Comparison of ENCODE assay signal across 10 cellular contexts in the genomic region with DNA sequence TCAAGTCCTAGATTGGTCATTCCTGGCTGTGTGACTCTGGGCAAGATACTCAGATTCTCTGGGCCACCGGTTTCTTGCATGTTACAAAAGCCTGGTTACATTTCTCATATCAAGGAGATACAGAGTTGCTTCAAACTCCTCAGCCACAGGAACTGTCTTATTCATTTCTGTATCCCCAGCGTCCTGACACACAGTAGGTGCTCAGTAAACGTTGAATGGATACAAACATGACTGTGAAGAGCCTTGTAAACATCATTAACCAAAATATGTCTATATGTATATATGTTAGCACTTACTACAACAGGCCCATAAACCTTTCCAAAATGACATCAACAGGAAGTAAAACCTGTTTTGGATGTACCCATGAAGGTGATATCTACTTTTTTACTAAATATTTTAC. TPM values are rescaled to one million over a fixed set of nuclear protein-coding genes. Genes with fewer than 3 reads are reported as not detected.
DNase-seq lines count a peak whose midpoint lies in the region; ATAC-seq, FAIRE-seq and TF ChIP-seq lines count a peak whose summit lies in the region.
"Had no signal": no experiment of that assay in that cellular context is flagged by ENCODE, and none has a peak within 500 bp of the region (broad histone marks: within the 10 kb centered on the region; RNA-seq: fewer than 3 reads in every experiment).

No MANE protein-coding gene starts in this region.

- H3K79me2 ChIP-seq in endothelial cell of umbilical vein (ENCODE audit: control insufficient read depth, insufficient read depth, low read length), result peaks cover 15% of the 10 kb centered on the region

- POLR2A ChIA-PET in endothelial cell of umbilical vein (lab: Charles Lee), result no interaction called here

- H3K36me3 ChIP-seq in RWPE2 (ENCODE audit: low read depth) (peaks cover 22% of the 10 kb centered on the region), endothelial cell of umbilical vein (ENCODE audit: control insufficient read depth in 2 of 2, extremely low read depth in 1 of 2, insufficient read depth in 2 of 2, low read length in 2 of 2) (peaks cover 2% of the 10 kb centered on the region in 2 experiments), psoas muscle (ENCODE audit: insufficient read depth in 1 of 2, low read depth in 1 of 2) (peaks cover 0 to 19% of the 10 kb centered on the region in 2 donors)

- no peak overlapping the region for H3K9ac ChIP-seq in endothelial cell of umbilical vein (replicated peaks; ENCODE audit: extremely low read depth, insufficient read depth, low read length)

- FAIRE-seq in endothelial cell of umbilical vein (lab: Jason Lieb, UNC), result no peak

- H3K9me3 ChIP-seq in RWPE2 (ENCODE audit: severe bottlenecking), result no peaks in the 10 kb centered on the region
- H3K9me3 ChIP-seq in endothelial cell of umbilical vein (replicated peaks; ENCODE audit: control insufficient read depth, insufficient read depth, low read length), result no peaks in the 10 kb centered on the region
- no peaks in the 10 kb centered on the region for H3K9me3 ChIP-seq in psoas muscle

- H3K27ac ChIP-seq in RWPE2 (ENCODE audit: poor library complexity, severe bottlenecking) (peak overlapping the region; percentile 94), endothelial cell of umbilical vein (ENCODE audit: insufficient read depth, low read depth, low read length) (no peak overlapping the region), psoas muscle (peak overlapping the region; percentile 100)

- H3K27me3 ChIP-seq in RWPE2 (ENCODE audit: insufficient read depth, poor library complexity, severe bottlenecking) (no peaks in the 10 kb centered on the region), endothelial cell of umbilical vein (ENCODE audit: control insufficient read depth in 2 of 2, insufficient read depth in 2 of 2, low read length in 2 of 2) (no peaks in the 10 kb centered on the region), psoas muscle (ENCODE audit: insufficient read depth in 3 of 3, low read length in 2 of 3) (no peaks in the 10 kb centered on the region)

- ATAC-seq in RWPE2 (ENCODE audit: low read depth) (no peak), psoas muscle (no peak), GM18517 (IDR thresholded peaks at IDR 0.05; ENCODE audit: unreplicated experiment) (no peak), GM21619 (IDR thresholded peaks at IDR 0.05; ENCODE audit: unreplicated experiment) (no peak)

- H2AFZ ChIP-seq in endothelial cell of umbilical vein (ENCODE audit: low read depth, low read length), result no peak overlapping the region

- TF ChIP-seq CTCF in RWPE2 (IDR thresholded peaks at IDR 0.05; ENCODE audit: poor library complexity, severe bottlenecking) (no peak), endothelial cell of umbilical vein (IDR thresholded peaks at IDR 0.05; ENCODE audit: extremely low read depth in 1 of 2, insufficient read depth in 1 of 2, low read depth in 1 of 2, low read length in 2 of 2) (no peak), psoas muscle (IDR thresholded peaks at IDR 0.05) (no peak)

- WGBS in psoas muscle, 3 donors, result 69 to 74% (median 73%) methylated on average over 3 of the region's 3 CpGs

- CTCF ChIA-PET in endothelial cell of umbilical vein (lab: Charles Lee), result interaction anchor here (1.1 to 2.5 kb wide), 2 partner anchors 26 to 155 kb away, joined by 4 to 12 read pairs; a partner anchor contains a TSS

- DNase-seq in GM03348 (ENCODE audit: low spot score) (peak; percentile 3), RWPE2 (ENCODE audit: low spot score) (no peak), endothelial cell of umbilical vein (ENCODE audit: low read depth, low spot score) (no peak), psoas muscle (no peak), islet precursor cell (no peak)
- DNase-seq in effector CD4-positive, alpha-beta T cell, result no peak
- DNase-seq: NCI-H1092 treated with DMSO at 0.1 percent for 48 hours, SIG-M5 had no signal

- peak overlapping the region; percentile 74 for H3K4me2 ChIP-seq in endothelial cell of umbilical vein (ENCODE audit: insufficient read depth, low read length)

- intact Hi-C loops in endothelial cell of umbilical vein (cut with micrococcal nuclease) (loop anchor here (5.0 kb wide), 1 partner anchor 73 kb away; no protein-coding TSS in a partner anchor), psoas muscle (cut with DNase I) (loop anchor here in 1 of 2 donors (10.0 kb wide), 1 partner anchor 130 kb away; a partner anchor contains a TSS)

- H4K20me1 ChIP-seq in endothelial cell of umbilical vein (replicated peaks; ENCODE audit: control insufficient read depth, extremely low read depth, insufficient read depth, low read length), result no peaks in the 10 kb centered on the region

- H3K4me3 ChIP-seq in RWPE2 (ENCODE audit: severe bottlenecking), result peak overlapping the region; percentile 94
- H3K4me3 ChIP-seq in endothelial cell of umbilical vein (replicated peaks in 1 of 3; ENCODE audit: insufficient read depth in 1 of 3, low read depth in 1 of 3, low read length in 3 of 3), result no peak overlapping the region
- peak overlapping the region; percentile 96 for H3K4me3 ChIP-seq in psoas muscle

- TSS peak; percentile 44 for BruUV-seq in endothelial cell of umbilical vein (replicated peaks; lab: Mats Ljungman, UMichigan)

- dilution Hi-C loops in endothelial cell of umbilical vein (cut with MboI; ENCODE audit: extremely low pct_ligation_motif_present, low sequenced_read_pairs), result no loop called here

- peaks cover 72% of the 10 kb centered on the region for H3K4me1 ChIP-seq in RWPE2 (ENCODE audit: insufficient read depth, poor library complexity, severe bottlenecking)
- H3K4me1 ChIP-seq in endothelial cell of umbilical vein (ENCODE audit: control insufficient read depth, extremely low read depth, insufficient read depth, low read length), result peaks cover 12% of the 10 kb centered on the region
- peaks cover 47% of the 10 kb centered on the region for H3K4me1 ChIP-seq in psoas muscle

- H3K9me1 ChIP-seq in endothelial cell of umbilical vein (replicated peaks; ENCODE audit: control insufficient read depth, extremely low read depth, insufficient read depth, low read length), result no peaks in the 10 kb centered on the region

- no peak for TF ChIP-seq POLR2A in endothelial cell of umbilical vein (IDR thresholded peaks at IDR 0.05; ENCODE audit: low read depth, low read length)

RNA-seq across cellular contexts. Expression of a gene that starts 1.6 kb away (rescaled TPM):
- total RNA-seq in endothelial cell of umbilical vein (73.2 and 108 TPM in 2 replicates), psoas muscle (100 to 1,000 TPM; 162 to 223 (median 217) TPM)
- polyA plus RNA-seq in endothelial cell of umbilical vein (111 and 126 TPM in 2 replicates), psoas muscle (100 to 1,000 TPM; 246 to 413 (median 340) TPM)
- polyA plus RNA-seq in endothelial cell of umbilical vein (2011; cell fraction: cytosol; rRNA removed), result 78.8 and 83.8 TPM in 2 replicates
- polyA plus RNA-seq in endothelial cell of umbilical vein (2011; cell fraction: nucleus; rRNA removed), result 54.4 and 58.7 TPM in 2 replicates
- polyA plus RNA-seq in endothelial cell of umbilical vein (2012), result 85.8 and 109 TPM in 2 replicates
- polyA minus RNA-seq in endothelial cell of umbilical vein, result 28.8 and 30.4 TPM in 2 replicates
- 58.2 TPM for polyA minus RNA-seq in endothelial cell of umbilical vein (2011; cell fraction: cytosol; rRNA and poly(A)+ RNA removed)
- polyA minus RNA-seq in endothelial cell of umbilical vein (2011; cell fraction: nucleus; rRNA and poly(A)+ RNA removed), result 11.3 and 17.1 TPM in 2 replicates

RNA-seq across cellular contexts. Expression of a gene that starts 26.2 kb away (rescaled TPM):
- total RNA-seq in endothelial cell of umbilical vein (96.2 and 103 TPM in 2 replicates), psoas muscle (100 to 1,000 TPM; 181 to 215 (median 212) TPM)
- polyA plus RNA-seq in endothelial cell of umbilical vein (210 and 294 TPM in 2 replicates), psoas muscle (100 to 1,000 TPM; 223 to 429 (median 332) TPM)
- 184 and 199 TPM in 2 replicates for polyA plus RNA-seq in endothelial cell of umbilical vein (2011; cell fraction: cytosol; rRNA removed)
- polyA plus RNA-seq in endothelial cell of umbilical vein (2011; cell fraction: nucleus; rRNA removed), result 40.5 and 55.6 TPM in 2 replicates
- polyA plus RNA-seq in endothelial cell of umbilical vein (2012), result 86.8 and 116 TPM in 2 replicates
- polyA minus RNA-seq in endothelial cell of umbilical vein, result 54.1 and 62.4 TPM in 2 replicates
- polyA minus RNA-seq in endothelial cell of umbilical vein (2011; cell fraction: cytosol; rRNA and poly(A)+ RNA removed), result 96.4 TPM
- 17.6 and 19.1 TPM in 2 replicates for polyA minus RNA-seq in endothelial cell of umbilical vein (2011; cell fraction: nucleus; rRNA and poly(A)+ RNA removed)

RNA-seq across cellular contexts. Expression of a gene that starts 26.3 kb away (rescaled TPM):
- total RNA-seq in endothelial cell of umbilical vein, result 47.4 and 51.6 TPM in 2 replicates
- polyA plus RNA-seq in endothelial cell of umbilical vein, result 31.1 and 41.1 TPM in 2 replicates
- polyA plus RNA-seq in endothelial cell of umbilical vein (2011; cell fraction: cytosol; rRNA removed), result 58.5 and 68.0 TPM in 2 replicates
- polyA plus RNA-seq in endothelial cell of umbilical vein (2011; cell fraction: nucleus; rRNA removed), result 53.7 and 60.0 TPM in 2 replicates
- 46.9 and 65.5 TPM in 2 replicates for polyA plus RNA-seq in endothelial cell of umbilical vein (2012)
- 15.0 and 20.5 TPM in 2 replicates for polyA minus RNA-seq in endothelial cell of umbilical vein
- polyA minus RNA-seq in endothelial cell of umbilical vein (2011; cell fraction: cytosol; rRNA and poly(A)+ RNA removed), result 36.2 TPM
- polyA minus RNA-seq in endothelial cell of umbilical vein (2011; cell fraction: nucleus; rRNA and poly(A)+ RNA removed), result 12.4 and 19.0 TPM in 2 replicates
- total RNA-seq in psoas muscle, result 10 to 100 TPM; 35.6 to 76.2 (median 59.9) TPM
- 100 to 1,000 TPM in 1 of 3 donors, 10 to 100 TPM in 2; 87.5 to 206 (median 90.4) TPM for polyA plus RNA-seq in psoas muscle

RNA-seq across cellular contexts. Expression of a gene that starts 33.5 kb away (rescaled TPM):
- 43.5 and 50.1 TPM in 2 replicates for total RNA-seq in endothelial cell of umbilical vein
- polyA plus RNA-seq in endothelial cell of umbilical vein, result 24.8 and 27.9 TPM in 2 replicates
- polyA plus RNA-seq in endothelial cell of umbilical vein (2011; cell fraction: cytosol; rRNA removed), result 23.5 and 26.4 TPM in 2 replicates
- 34.4 and 38.6 TPM in 2 replicates for polyA plus RNA-seq in endothelial cell of umbilical vein (2011; cell fraction: nucleus; rRNA removed)
- polyA plus RNA-seq in endothelial cell of umbilical vein (2012), result 27.5 and 33.6 TPM in 2 replicates
- polyA minus RNA-seq in endothelial cell of umbilical vein, result 64.4 and 66.3 TPM in 2 replicates
- polyA minus RNA-seq in endothelial cell of umbilical vein (2011; cell fraction: cytosol; rRNA and poly(A)+ RNA removed), result 24.7 TPM
- polyA minus RNA-seq in endothelial cell of umbilical vein (2011; cell fraction: nucleus; rRNA and poly(A)+ RNA removed), result 23.7 and 32.6 TPM in 2 replicates
- total RNA-seq in psoas muscle, result 10 to 100 TPM; 11.0 to 22.8 (median 14.4) TPM
- polyA plus RNA-seq in psoas muscle, result 10 to 100 TPM in 2 of 3 donors, 1 to 10 TPM in 1; 8.4 to 20.4 (median 14.7) TPM

RNA-seq across cellular contexts. Expression of a gene that starts 49.4 kb away (rescaled TPM):
- total RNA-seq in endothelial cell of umbilical vein (16.5 and 20.7 TPM in 2 replicates), psoas muscle (1 to 10 TPM; 3.1 to 6.6 (median 5.0) TPM)
- polyA plus RNA-seq in endothelial cell of umbilical vein (5.0 and 7.7 TPM in 2 replicates), psoas muscle (1 to 10 TPM; 1.6 to 5.3 (median 3.9) TPM)
- 4.6 and 4.8 TPM in 2 replicates for polyA plus RNA-seq in endothelial cell of umbilical vein (2011; cell fraction: cytosol; rRNA removed)
- polyA plus RNA-seq in endothelial cell of umbilical vein (2011; cell fraction: nucleus; rRNA removed), result 19.8 and 24.1 TPM in 2 replicates
- 6.6 and 7.0 TPM in 2 replicates for polyA plus RNA-seq in endothelial cell of umbilical vein (2012)
- polyA minus RNA-seq in endothelial cell of umbilical vein, result 13.6 and 14.1 TPM in 2 replicates
- not detected for polyA minus RNA-seq in endothelial cell of umbilical vein (2011; cell fraction: cytosol; rRNA and poly(A)+ RNA removed)
- polyA minus RNA-seq in endothelial cell of umbilical vein (2011; cell fraction: nucleus; rRNA and poly(A)+ RNA removed), result 11.2 and 22.0 TPM in 2 replicates

Comparison
In these comparisons a context has a peak if more than half of its experiments do, and no peak if none do; other contexts are left out.
1. H3K4me3 ChIP-seq: peak in RWPE2 (single experiment) and psoas muscle (single experiment); none in endothelial cell of umbilical vein (0 of 3).